Comparison of ENCODE assay signal across 14 cellular contexts in the genomic region with DNA sequence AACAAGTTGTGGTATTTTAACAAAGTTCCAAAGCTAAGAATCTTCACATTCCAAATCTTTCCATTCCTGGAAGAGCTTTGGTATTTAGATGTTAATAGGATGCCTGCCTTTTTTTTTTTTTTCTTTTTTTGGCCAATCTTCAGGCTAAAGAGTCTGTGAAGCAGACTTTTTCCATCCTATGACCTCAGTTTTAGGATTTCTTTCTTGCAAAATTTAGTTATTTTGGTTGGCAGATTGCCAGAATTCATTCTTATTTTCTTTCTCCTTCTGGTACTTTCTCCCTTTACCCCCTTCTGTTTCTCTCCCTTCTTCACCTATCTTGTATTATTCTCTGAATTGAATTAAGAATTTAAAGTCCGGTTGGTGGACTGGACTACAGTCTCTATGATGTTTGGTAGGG.
DNase-seq lines count a peak whose midpoint lies in the region; ATAC-seq and TF ChIP-seq lines count a peak whose summit lies in the region.
"Had no signal": no experiment of that assay in that cellular context is flagged by ENCODE, and none has a peak within 500 bp of the region (broad histone marks: within the 10 kb centered on the region; RNA-seq: fewer than 3 reads in every experiment).

No MANE protein-coding gene starts in this region.

- H3K27me3 Mint-ChIP-seq in mesothelial cell of epicardium (ENCODE audit: low read depth), result no peaks in the 10 kb centered on the region
- H3K27me3 Mint-ChIP-seq: type B pancreatic cell had no signal

- peak overlapping the region; percentile 76 for H3K27ac Mint-ChIP-seq in mesothelial cell of epicardium
- H3K27ac Mint-ChIP-seq: activated CD4-positive, alpha-beta memory T cell treated with anti-CD3 and anti-CD28 coated beads, Interleukin-2, amount 10 ng/mL, durations not matched to agents 7 days and 5 days; natural killer cell treated with Interleukin-12 subunit alpha and Interleukin-12 subunit beta and Interleukin-15 and Interleukin-18, amount 100 ng/mL, for 72 hours; type B pancreatic cell had no signal

- no peak overlapping the region for H3K27ac ChIP-seq in A673 (ENCODE audit: low read depth, low read length, poor library complexity, severe bottlenecking)
- H3K27ac ChIP-seq: PC-9 had no signal

- H3K9me3 Mint-ChIP-seq in mesothelial cell of epicardium, result peaks cover 4% of the 10 kb centered on the region
- H3K9me3 Mint-ChIP-seq: activated CD4-positive, alpha-beta memory T cell treated with anti-CD3 and anti-CD28 coated beads, Interleukin-2, amount 10 ng/mL, durations not matched to agents 7 days and 5 days; natural killer cell treated with Interleukin-12 subunit alpha and Interleukin-12 subunit beta and Interleukin-15 and Interleukin-18, amount 100 ng/mL, for 72 hours had no signal

- no peaks in the 10 kb centered on the region for H3K36me3 Mint-ChIP-seq in mesothelial cell of epicardium
- H3K36me3 Mint-ChIP-seq: natural killer cell treated with Interleukin-12 subunit alpha and Interleukin-12 subunit beta and Interleukin-15 and Interleukin-18, amount 100 ng/mL, for 72 hours had no signal

- H3K4me1 ChIP-seq in A673 (ENCODE audit: insufficient read depth, low read length, poor library complexity, severe bottlenecking), result no peaks in the 10 kb centered on the region

- H3K4me3 Mint-ChIP-seq in mesothelial cell of epicardium, result no peak overlapping the region
- H3K4me3 Mint-ChIP-seq: activated CD4-positive, alpha-beta memory T cell treated with anti-CD3 and anti-CD28 coated beads, Interleukin-2, amount 10 ng/mL, durations not matched to agents 7 days and 5 days; natural killer cell treated with Interleukin-12 subunit alpha and Interleukin-12 subunit beta and Interleukin-15 and Interleukin-18, amount 100 ng/mL, for 72 hours; type B pancreatic cell had no signal

- peak; percentile 67 for DNase-seq in AG08395 (ENCODE audit: low spot score)
- DNase-seq in NAMALWA (ENCODE audit: low spot score), result peak; percentile 11
- DNase-seq in fibroblast of gingiva (ENCODE audit: low read depth), result peak; percentile 15
- DNase-seq in mesothelial cell of epicardium (ENCODE audit: low spot score in 2 of 2, unreplicated experiment in 2 of 2), result no peak
- no peak for DNase-seq in A673 (ENCODE audit: low spot score)
- DNase-seq in cerebellar cortex (ENCODE audit: low spot score), result no peak
- DNase-seq: activated CD4-positive, alpha-beta memory T cell treated with anti-CD3 and anti-CD28 coated beads, Interleukin-2, amount 10 ng/mL, durations not matched to agents 7 days and 5 days; activated effector memory CD4-positive, alpha-beta T cell treated with anti-CD3 and anti-CD28 coated beads, Interleukin-2, amount 50 U/mL, for 16 hours; T-helper 1 cell had no signal

- no TSS peak for BruUV-seq in A673 (replicated peaks; lab: Mats Ljungman, UMichigan)

- TF ChIP-seq CTCF in mesothelial cell of epicardium (IDR thresholded peaks at IDR 0.05; ENCODE audit: unreplicated experiment) (no peak), A673 (conservative IDR thresholded peaks at IDR 0.05; ENCODE audit: low read depth, low read length) (no peak)

- POLR2A ChIA-PET in A673 (lab: Charles Lee; ENCODE audit: low non-redundant PET), result interaction anchor here (0.5 kb wide), 1 partner anchor 293 kb away, joined by 4 read pairs; no protein-coding TSS in a partner anchor

- H3K27me3 ChIP-seq in A673 (replicated peaks; ENCODE audit: insufficient read depth, low read depth, low read length, poor library complexity), result peaks cover 37% of the 10 kb centered on the region

- no peak overlapping the region for H3K4me3 ChIP-seq in A673 (ENCODE audit: low read depth, low read length, poor library complexity, severe bottlenecking)
- H3K4me3 ChIP-seq: PC-9 had no signal

- peaks cover 54% of the 10 kb centered on the region for H3K4me1 Mint-ChIP-seq in mesothelial cell of epicardium
- H3K4me1 Mint-ChIP-seq: activated CD4-positive, alpha-beta memory T cell treated with anti-CD3 and anti-CD28 coated beads, Interleukin-2, amount 10 ng/mL, durations not matched to agents 7 days and 5 days had no signal

- CTCF ChIA-PET in A673 (lab: Charles Lee), result no interaction called here

- intact Hi-C loops in A673 (cut with micrococcal nuclease; ENCODE audit: unreplicated experiment), result no loop called here

- H3K36me3 ChIP-seq in A673 (ENCODE audit: insufficient read depth, low read length, poor library complexity, severe bottlenecking), result no peaks in the 10 kb centered on the region

- H3K9me3 ChIP-seq in A673 (ENCODE audit: low read depth, low read length, poor library complexity, severe bottlenecking), result no peaks in the 10 kb centered on the region

- ATAC-seq in GM21390 (IDR thresholded peaks at IDR 0.05; ENCODE audit: unreplicated experiment) (no peak), GM19023 (IDR thresholded peaks at IDR 0.05; ENCODE audit: unreplicated experiment) (no peak)
- ATAC-seq: natural killer cell treated with Interleukin-12 subunit alpha and Interleukin-12 subunit beta and Interleukin-15 and Interleukin-18, amount 100 ng/mL, for 72 hours had no signal

Comparison
In these comparisons a context has a peak if more than half of its experiments do, and no peak if none do; other contexts are left out.
1. DNase-seq: peak in AG08395 (single experiment), NAMALWA (single experiment) and fibroblast of gingiva (single experiment); none in mesothelial cell of epicardium (0 of 2), A673 (single experiment) and cerebellar cortex (single experiment).